19 cellular contexts compared by ENCODE assay signal in genomic region chr18:54294274-54294673, GRCh38. TPM values are rescaled to one million over a fixed set of nuclear protein-coding genes. Genes with fewer than 3 reads are reported as not detected.
DNase-seq lines count a peak whose midpoint lies in the region; ATAC-seq, FAIRE-seq and TF ChIP-seq lines count a peak whose summit lies in the region.
"Had no signal": no experiment of that assay in that cellular context is flagged by ENCODE, and none has a peak within 500 bp of the region (broad histone marks: within the 10 kb centered on the region; RNA-seq: fewer than 3 reads in every experiment).

No MANE protein-coding gene starts in this region.

- H4K91ac ChIP-seq in IMR-90 (ENCODE audit: insufficient read depth, low read depth, low read length) = no peak overlapping the region

- H3K9ac ChIP-seq in HepG2 (ENCODE audit: insufficient read depth, low read depth, low read length) = no peak overlapping the region
- no peak overlapping the region for H3K9ac ChIP-seq in IMR-90 (ENCODE audit: low read depth, low read length)
- H3K9ac ChIP-seq in K562 (ENCODE audit: insufficient read depth in 1 of 2, low read depth in 2 of 2, low read length in 2 of 2) = no peak overlapping the region
- H3K9ac ChIP-seq: BLaER1 treated with 17β-estradiol and CSF1 and Interleukin-3, amounts not matched to agents 10 nM and 100 nM had no signal

- FAIRE-seq in HepG2 (lab: Jason Lieb, UNC) (no peak), K562 (lab: Jason Lieb, UNC) (no peak)
- FAIRE-seq: G401.6, GM12891, GM19239 had no signal

- POLR2A ChIA-PET in HepG2 (lab: Yijun Ruan, JAX) (no interaction called here), IMR-90 (lab: Charles Lee; ENCODE audit: unreplicated experiment) (no interaction called here), K562 (lab: Yijun Ruan, JAX) (no interaction called here)

- no peak overlapping the region for H3K56ac ChIP-seq in IMR-90 (ENCODE audit: extremely low read depth, insufficient read depth, low read length)

- H2BK20ac ChIP-seq in IMR-90 (ENCODE audit: low read depth, low read length) = no peak overlapping the region

- H4K20me1 ChIP-seq in HepG2 (ENCODE audit: insufficient read depth, low read length) (no peaks in the 10 kb centered on the region), IMR-90 (ENCODE audit: insufficient read depth, low read length) (no peaks in the 10 kb centered on the region), K562 (replicated peaks; ENCODE audit: control insufficient read depth, insufficient read depth, low read length) (no peaks in the 10 kb centered on the region)

- no peak overlapping the region for H3K14ac ChIP-seq in IMR-90 (replicated peaks; ENCODE audit: low read depth, low read length)

- TF ChIP-seq POLR2A in HepG2 (IDR thresholded peaks at IDR 0.05; ENCODE audit: insufficient read depth in 1 of 2, low read depth in 2 of 2, low read length in 2 of 2) (no peak), right lobe of liver (IDR thresholded peaks at IDR 0.05) (no peak), IMR-90 (IDR thresholded peaks at IDR 0.05; ENCODE audit: low read depth, low read length) (no peak), K562 (conservative IDR thresholded peaks at IDR 0.05) (no peak)

- H3K4ac ChIP-seq in IMR-90 (ENCODE audit: low read depth, low read length) = no peak overlapping the region

- no peaks in the 10 kb centered on the region for H3K27me3 ChIP-seq in HepG2 (ENCODE audit: control insufficient read depth in 1 of 2, insufficient read depth in 2 of 2, low read length in 2 of 2)
- no peaks in the 10 kb centered on the region for H3K27me3 ChIP-seq in right lobe of liver
- H3K27me3 ChIP-seq in IMR-90 (ENCODE audit: control insufficient read depth, insufficient read depth, low read length) = no peaks in the 10 kb centered on the region
- H3K27me3 ChIP-seq in K562 (ENCODE audit: control insufficient read depth in 2 of 2, insufficient read depth in 2 of 2, low read length in 2 of 2) = no peaks in the 10 kb centered on the region
- H3K27me3 ChIP-seq: BLaER1 treated with 17β-estradiol and CSF1 and Interleukin-3, amounts not matched to agents 10 nM and 100 nM had no signal

- CTCF ChIA-PET in HepG2 (lab: Yijun Ruan, JAX; ENCODE audit: low intra/inter-chr PET ratio, low total read pairs) = no interaction called here
- CTCF ChIA-PET in IMR-90 (lab: Yijun Ruan, JAX) = no interaction called here
- CTCF ChIA-PET in K562 (lab: Yijun Ruan, JAX; ENCODE audit: low intra/inter-chr PET ratio) = no interaction called here

- 97% methylated on average over 4 of the region's 4 CpGs for WGBS in HepG2 (ENCODE audit: low lambda C conversion rate)
- 100% methylated on average over 4 of the region's 4 CpGs for WGBS in right lobe of liver (ENCODE audit: insufficient coverage, low coverage, low lambda C conversion rate, missing lambda C conversion rate)
- WGBS in IMR-90 (ENCODE audit: extremely low coverage in 2 of 2, insufficient read length in 1 of 2), 2 experiments = no CpG with 5 or more reads among the region's 4 CpGs
- 64% methylated on average over 4 of the region's 4 CpGs for WGBS in K562 (ENCODE audit: insufficient coverage, low coverage, missing lambda C conversion rate)

- H3K9me1 ChIP-seq in IMR-90 (ENCODE audit: insufficient read depth, low read length) = no peaks in the 10 kb centered on the region
- H3K9me1 ChIP-seq in K562 (ENCODE audit: control insufficient read depth, insufficient read depth, low read length) = no peaks in the 10 kb centered on the region

- H3K36me3 ChIP-seq in HepG2 (replicated peaks in 1 of 2; ENCODE audit: control insufficient read depth in 1 of 2, insufficient read depth in 2 of 2, low read length in 2 of 2) = peaks cover 0 to 10% of the 10 kb centered on the region in 2 experiments; a peak in 1 of 5 replicates
- H3K36me3 ChIP-seq in right lobe of liver = peaks cover 0 to 14% (median 5%) of the 10 kb centered on the region in 4 donors
- H3K36me3 ChIP-seq in IMR-90 (ENCODE audit: control insufficient read depth, insufficient read depth, low read length) = 0 out of 2 replicates have a peak, but pooled peaks cover 3% of the 10 kb centered on the region
- no peaks in the 10 kb centered on the region for H3K36me3 ChIP-seq in K562 (ENCODE audit: control insufficient read depth, insufficient read depth, low read length)

- TF ChIP-seq EP300 in HepG2 (IDR thresholded peaks at IDR 0.05; ENCODE audit: low read depth in 2 of 2, low read length in 2 of 2) (no peak), HepG2 (CRISPR knock-in tag; IDR thresholded peaks at IDR 0.05; ENCODE audit: borderline replicate concordance) (no peak), K562 (IDR thresholded peaks at IDR 0.05; ENCODE audit: low read length) (no peak)

- no peak for ATAC-seq in HepG2
- no peak for ATAC-seq in right lobe of liver
- no peak for ATAC-seq in IMR-90 (ENCODE audit: low read depth)
- ATAC-seq in K562 = no peak
- no peak for ATAC-seq in HG02884 (IDR thresholded peaks at IDR 0.05; ENCODE audit: unreplicated experiment)
- ATAC-seq in HG03095 (IDR thresholded peaks at IDR 0.05; ENCODE audit: unreplicated experiment) = no peak
- ATAC-seq: CD8-positive, alpha-beta T cell had no signal

- no peak overlapping the region for H2BK5ac ChIP-seq in IMR-90 (ENCODE audit: low read depth, low read length, poor library complexity, severe bottlenecking)

- H2AFZ ChIP-seq in HepG2 (ENCODE audit: low read length) = no peak overlapping the region
- H2AFZ ChIP-seq in IMR-90 (replicated peaks; ENCODE audit: low read length, poor library complexity) = no peak overlapping the region
- H2AFZ ChIP-seq in K562 (ENCODE audit: low read depth, low read length) = no peak overlapping the region

- TF ChIP-seq RAD21 in HepG2 (CRISPR knock-in tag; IDR thresholded peaks at IDR 0.05) (no peak), IMR-90 (IDR thresholded peaks at IDR 0.05; ENCODE audit: low read length) (no peak), K562 (CRISPR knock-in tag; conservative IDR thresholded peaks at IDR 0.05 in 1 of 2, IDR thresholded peaks at IDR 0.05 in 1 of 2) (no peak)

- H3K4me2 ChIP-seq in HepG2 (ENCODE audit: low read depth, low read length) = no peak overlapping the region
- no peak overlapping the region for H3K4me2 ChIP-seq in IMR-90 (ENCODE audit: low read depth, low read length)
- H3K4me2 ChIP-seq in K562 (ENCODE audit: insufficient read depth, low read length) = no peak overlapping the region
- H3K4me2 ChIP-seq: BLaER1 treated with 17β-estradiol and CSF1 and Interleukin-3, amounts not matched to agents 10 nM and 100 nM had no signal

- no peak overlapping the region for H3K4me3 ChIP-seq in HepG2 (replicated peaks in 1 of 3; ENCODE audit: insufficient read depth in 1 of 3, low read depth in 2 of 3, low read length in 3 of 3)
- H3K4me3 ChIP-seq in right lobe of liver = no peak overlapping the region
- H3K4me3 ChIP-seq in IMR-90 (ENCODE audit: insufficient read depth, low read depth, low read length) = no peak overlapping the region
- no peak overlapping the region for H3K4me3 ChIP-seq in K562
- H3K4me3 ChIP-seq: BLaER1 treated with 17β-estradiol and CSF1 and Interleukin-3, amounts not matched to agents 10 nM and 100 nM had no signal

- no peak overlapping the region for H2AK5ac ChIP-seq in IMR-90 (ENCODE audit: low read depth, low read length)

- BruUV-seq in HepG2 (replicated peaks; lab: Mats Ljungman, UMichigan) = no TSS peak
- no TSS peak for BruUV-seq in IMR-90 (replicated peaks; lab: Mats Ljungman, UMichigan)
- BruUV-seq in K562 (replicated peaks; lab: Mats Ljungman, UMichigan) = no TSS peak

- H3K27ac ChIP-seq in HepG2 (ENCODE audit: extremely low read length, insufficient read depth, low read length) (no peak overlapping the region), right lobe of liver (no peak overlapping the region), IMR-90 (ENCODE audit: insufficient read depth, low read length) (no peak overlapping the region), K562 (ENCODE audit: extremely low read depth, low read depth, low read length) (no peak overlapping the region)
- H3K27ac ChIP-seq: 22Rv1; BLaER1 treated with 17β-estradiol and CSF1 and Interleukin-3, amounts not matched to agents 10 nM and 100 nM; C4-2B had no signal

- no peak overlapping the region for H3K18ac ChIP-seq in IMR-90 (ENCODE audit: low read depth, low read length)

- intact Hi-C loops in HepG2 (cut with micrococcal nuclease; ENCODE audit: unreplicated experiment) (no loop called here), right lobe of liver (cut with DNase I) (no loop called here), IMR-90 (cut with micrococcal nuclease) (no loop called here), K562 (cut with micrococcal nuclease) (no loop called here)

- no peak overlapping the region for H2AK9ac ChIP-seq in IMR-90 (replicated peaks; ENCODE audit: low read depth, low read length, poor library complexity)

- DNase-seq in HepG2 (ENCODE audit: low spot score) (no peak), right lobe of liver (no peak), IMR-90 (no peak), K562 (ENCODE audit: extremely low read depth in 1 of 4, low spot score in 3 of 4) (no peak)
- DNase-seq: AML-193; Caco-2; Calu3; CD4-positive, alpha-beta T cell; CD8-positive, alpha-beta T cell; DMS79 treated with DMSO at 0.1 percent for 48 hours; GF-D8 had no signal

- dilution Hi-C loops in IMR-90 (cut with HindIII; ENCODE audit: low sequenced_read_pairs, unreplicated experiment) = no loop called here

- H2BK15ac ChIP-seq in IMR-90 (ENCODE audit: low read depth, low read length) = no peak overlapping the region

- no peak overlapping the region for H2BK120ac ChIP-seq in IMR-90 (ENCODE audit: low read depth, low read length)

- H4K8ac ChIP-seq in IMR-90 (ENCODE audit: low read depth in 2 of 2, low read length in 2 of 2) = no peak overlapping the region

- no peaks in the 10 kb centered on the region for H3K79me2 ChIP-seq in HepG2 (ENCODE audit: insufficient read depth, low read length)
- H3K79me2 ChIP-seq in K562 (ENCODE audit: control insufficient read depth, insufficient read depth, low read length) = no peaks in the 10 kb centered on the region

- H3K79me1 ChIP-seq in IMR-90 (ENCODE audit: low read depth in 1 of 2, low read length in 2 of 2) = no peaks in the 10 kb centered on the region

- H3K9me3 ChIP-seq in HepG2 (ENCODE audit: low read length) (no peaks in the 10 kb centered on the region), right lobe of liver (no peaks in the 10 kb centered on the region), IMR-90 (ENCODE audit: control insufficient read depth, insufficient read depth, low read length) (no peaks in the 10 kb centered on the region), K562 (replicated peaks; ENCODE audit: control insufficient read depth, insufficient read depth, low read depth, low read length) (no peaks in the 10 kb centered on the region)
- H3K9me3 ChIP-seq: Caco-2 had no signal

- H4K5ac ChIP-seq in IMR-90 (ENCODE audit: low read depth, low read length) = no peak overlapping the region

- H3K4me1 ChIP-seq in HepG2 (ENCODE audit: insufficient read depth, low read length) (no peaks in the 10 kb centered on the region), right lobe of liver (no peaks in the 10 kb centered on the region), IMR-90 (ENCODE audit: control insufficient read depth, insufficient read depth, low read length) (no peaks in the 10 kb centered on the region), K562 (replicated peaks in 1 of 2; ENCODE audit: control insufficient read depth in 2 of 2, insufficient read depth in 2 of 2, low read length in 2 of 2) (no peaks in the 10 kb centered on the region)
- H3K4me1 ChIP-seq: BLaER1 treated with 17β-estradiol and CSF1 and Interleukin-3, amounts not matched to agents 10 nM and 100 nM; Caco-2 had no signal

- in situ Hi-C loops in HepG2 (cut with HindIII; ENCODE audit: extremely low pct_ligation_motif_present, low pct_unique_long_range_greater_than_20kb) = no loop called here
- in situ Hi-C loops in IMR-90 (cut with MboI; ENCODE audit: low sequenced_read_pairs) = no loop called here
- in situ Hi-C loops in K562 (cut with MboI) = no loop called here

- no peak for TF ChIP-seq CTCF in HepG2 (CRISPR knock-in tag; IDR thresholded peaks at IDR 0.05)
- TF ChIP-seq CTCF in right lobe of liver (IDR thresholded peaks at IDR 0.05) = no peak
- TF ChIP-seq CTCF in IMR-90 (conservative IDR thresholded peaks at IDR 0.05; ENCODE audit: low read depth, low read length) = no peak
- TF ChIP-seq CTCF in K562 (IDR thresholded peaks at IDR 0.05 in 2 of 3, conservative IDR thresholded peaks at IDR 0.05 in 1 of 3; ENCODE audit: insufficient read depth in 2 of 3, low read depth in 1 of 3, low read length in 3 of 3) = no peak

- no peak overlapping the region for H3K23ac ChIP-seq in IMR-90 (ENCODE audit: low read depth, low read length)

RNA-seq across cellular contexts. Expression of gene POLI, which starts 25.0 kb away (rescaled TPM):
- 14.1 and 16.8 TPM in 2 replicates for total RNA-seq in HepG2 (2016; rRNA removed; fragmentation: Illumina TruSeq; extraction: Trizol)
- total RNA-seq in HepG2 (2016; cell fraction: cytosol; rRNA removed; fragmentation: Illumina TruSeq; extraction: Trizol; ENCODE audit: low read depth) = 41.2 and 49.7 TPM in 2 replicates
- 15.2 and 16.9 TPM in 2 replicates for total RNA-seq in HepG2 (2016; cell fraction: insoluble cytoplasmic fraction; rRNA removed; fragmentation: Illumina TruSeq; extraction: Trizol)
- 22.0 and 28.7 TPM in 2 replicates for total RNA-seq in HepG2 (2016; cell fraction: membrane; rRNA removed; fragmentation: Illumina TruSeq; extraction: Trizol)
- 24.8 and 26.2 TPM in 2 replicates for total RNA-seq in HepG2 (2016; cell fraction: nucleus; rRNA removed; fragmentation: Illumina TruSeq; extraction: Trizol)
- 17.2 and 21.2 TPM in 2 replicates for polyA plus RNA-seq in HepG2 (2011; rRNA removed)
- polyA plus RNA-seq in HepG2 (2011; cell fraction: cytosol; rRNA removed) = 3.6 and 4.5 TPM in 2 replicates
- 41.4 and 49.8 TPM in 2 replicates for polyA plus RNA-seq in HepG2 (2011; cell fraction: nucleus; rRNA removed)
- 10.6 and 14.5 TPM in 2 replicates for polyA plus RNA-seq in HepG2 (2012)
- polyA plus RNA-seq in HepG2 (2016; cell fraction: cytosol; fragmentation: Illumina TruSeq; extraction: Trizol; ENCODE audit: low read depth) = 1.5 and 1.7 TPM in 2 replicates
- polyA plus RNA-seq in HepG2 (2016; cell fraction: insoluble cytoplasmic fraction; fragmentation: Illumina TruSeq; extraction: Trizol; ENCODE audit: low read depth) = 14.7 and 14.8 TPM in 2 replicates
- polyA plus RNA-seq in HepG2 (2016; cell fraction: membrane; fragmentation: Illumina TruSeq; extraction: Trizol; ENCODE audit: low read depth) = 5.1 and 5.3 TPM in 2 replicates
- polyA plus RNA-seq in HepG2 (2016; cell fraction: nucleus; fragmentation: Illumina TruSeq; extraction: Trizol; ENCODE audit: insufficient read depth, low read depth) = 57.5 and 59.9 TPM in 2 replicates
- polyA minus RNA-seq in HepG2 (2011; rRNA and poly(A)+ RNA removed; ENCODE audit: low replicate concordance) = 4.6 and 6.5 TPM in 2 replicates
- polyA minus RNA-seq in HepG2 (2011; cell fraction: cytosol; rRNA and poly(A)+ RNA removed) = 7.3 and 10.0 TPM in 2 replicates
- 46.1 and 47.0 TPM in 2 replicates for polyA minus RNA-seq in HepG2 (2011; cell fraction: nucleus; rRNA and poly(A)+ RNA removed)
- total RNA-seq in right lobe of liver = 10 to 100 TPM in 5 of 6 experiments, 1 to 10 TPM in 1; 9.2 to 14.1 (median 12.2) TPM
- 11.3 and 14.7 TPM in 2 replicates for total RNA-seq in IMR-90 (2012; rRNA removed)
- 10.8 and 13.2 TPM in 2 replicates for polyA plus RNA-seq in IMR-90 (2012; rRNA removed)
- polyA plus RNA-seq in IMR-90 (2012; cell fraction: cytosol; rRNA removed) = 1.1 and 1.2 TPM in 2 replicates
- polyA plus RNA-seq in IMR-90 (2012; cell fraction: nucleus; rRNA removed; ENCODE audit: low replicate concordance) = 17.0 and 65.4 TPM in 2 replicates
- 12.9 and 30.6 TPM in 2 replicates for total RNA-seq in K562 (2011; cell fraction: chromatin; rRNA removed; ENCODE audit: low replicate concordance)
- 9.0 and 10.1 TPM in 2 replicates for total RNA-seq in K562 (2011; cell fraction: nucleolus; rRNA removed)
- 19.3 and 24.8 TPM in 2 replicates for total RNA-seq in K562 (2011; cell fraction: nucleoplasm; rRNA removed)
- 4.4 and 6.0 TPM in 2 replicates for total RNA-seq in K562 (2014; rRNA removed)
- 6.6 and 8.4 TPM in 2 replicates for total RNA-seq in K562 (2014; rRNA removed; fragmentation: Illumina TruSeq; extraction: Trizol)
- total RNA-seq in K562 (2015; rRNA removed; fragmentation: Illumina TruSeq; extraction: Trizol) = 5.1 and 7.2 TPM in 2 replicates
- total RNA-seq in K562 (2021) = 6.5 and 7.0 TPM in 2 replicates
- polyA plus RNA-seq in K562 (2011; rRNA removed) = 13.1 and 13.2 TPM in 2 replicates
- 1.5 and 3.1 TPM in 2 replicates for polyA plus RNA-seq in K562 (2011; cell fraction: cytosol; rRNA removed)
- polyA plus RNA-seq in K562 (2011; cell fraction: nucleus; rRNA removed) = 17.6 and 21.5 TPM in 2 replicates
- polyA plus RNA-seq in K562 (2012) = 3.4 and 7.9 TPM in 2 replicates
- 5.8 and 6.0 TPM in 2 replicates for polyA plus RNA-seq in K562 (2014; fragmentation: Illumina TruSeq; extraction: Trizol)
- 1 to 10 TPM; 3.2 to 4.1 TPM for polyA plus RNA-seq in K562 (2014; fragmentation: Nextera tagmentation; extraction: Ambion mirVana)
- polyA plus RNA-seq in K562 (2014; rRNA removed) = 9.0 and 9.1 TPM in 2 replicates
- polyA minus RNA-seq in K562 (2011; rRNA and poly(A)+ RNA removed) = 11.2 and 13.8 TPM in 2 replicates
- 3.9 and 6.5 TPM in 2 replicates for polyA minus RNA-seq in K562 (2011; cell fraction: cytosol; rRNA and poly(A)+ RNA removed)
- 15.6 and 24.3 TPM in 2 replicates for polyA minus RNA-seq in K562 (2011; cell fraction: nucleus; rRNA and poly(A)+ RNA removed)

Comparison
In these comparisons a context has a peak if more than half of its experiments do, and no peak if none do; other contexts are left out.
1. Of the 241 proteins assayed by ChIP-seq in both HepG2 and K562: peak only in HepG2: MAFK; only in K562: none; in both: MAFF; in neither: 239.